ENCODE assay signal across 15 cellular contexts in genomic region chr11:128752379-128752778, GRCh38. TPM values are rescaled to one million over a fixed set of nuclear protein-coding genes. Genes with fewer than 3 reads are reported as not detected.
DNase-seq lines count a peak whose midpoint lies in the region; ATAC-seq and TF ChIP-seq lines count a peak whose summit lies in the region.
"Had no signal": no experiment of that assay in that cellular context is flagged by ENCODE, and none has a peak within 500 bp of the region (broad histone marks: within the 10 kb centered on the region; RNA-seq: fewer than 3 reads in every experiment).

No MANE protein-coding gene starts in this region.

- H3K36me3 Mint-ChIP-seq in stimulated activated naive CD8-positive, alpha-beta T cell treated with anti-CD3 and anti-CD28 coated beads, Interleukin-15, Interleukin-2, amounts not matched to agents 100 ng/mL and 50 ng/mL, for 24 hours (ENCODE audit: low read depth), result peaks cover 21% of the 10 kb centered on the region
- H3K36me3 Mint-ChIP-seq in activated B cell treated with CpG ODN at 0.5 μM for 24 hours (ENCODE audit: low read depth) (peaks cover 66% of the 10 kb centered on the region), memory B cell (peaks cover 25% of the 10 kb centered on the region)

- H3K9me3 Mint-ChIP-seq in stimulated activated naive CD8-positive, alpha-beta T cell treated with anti-CD3 and anti-CD28 coated beads, Interleukin-15, Interleukin-2, amounts not matched to agents 100 ng/mL and 50 ng/mL, for 24 hours, result no peaks in the 10 kb centered on the region
- H3K9me3 Mint-ChIP-seq in stimulated activated naive CD8-positive, alpha-beta T cell treated with anti-CD3 and anti-CD28 coated beads, Interleukin-15, amount 100 ng/mL, for 72 hours, result no peaks in the 10 kb centered on the region
- H3K9me3 Mint-ChIP-seq in activated B cell treated with CpG ODN at 0.5 μM for 24 hours (no peaks in the 10 kb centered on the region), memory B cell (no peaks in the 10 kb centered on the region)

- H3K4me1 Mint-ChIP-seq in stimulated activated naive CD8-positive, alpha-beta T cell treated with anti-CD3 and anti-CD28 coated beads, Interleukin-15, Interleukin-2, amounts not matched to agents 100 ng/mL and 50 ng/mL, for 24 hours (ENCODE audit: low read depth), result peaks cover 73% of the 10 kb centered on the region
- peaks cover 77% of the 10 kb centered on the region for H3K4me1 Mint-ChIP-seq in stimulated activated naive CD8-positive, alpha-beta T cell treated with anti-CD3 and anti-CD28 coated beads, Interleukin-15, amount 100 ng/mL, for 72 hours
- H3K4me1 Mint-ChIP-seq in activated B cell treated with CpG ODN at 0.5 μM for 24 hours, result peaks cover 70% of the 10 kb centered on the region
- peaks cover 53% of the 10 kb centered on the region for H3K4me1 Mint-ChIP-seq in memory B cell

- H3K27me3 Mint-ChIP-seq in stimulated activated naive CD8-positive, alpha-beta T cell treated with anti-CD3 and anti-CD28 coated beads, Interleukin-15, Interleukin-2, amounts not matched to agents 100 ng/mL and 50 ng/mL, for 24 hours, result no peaks in the 10 kb centered on the region
- no peaks in the 10 kb centered on the region for H3K27me3 Mint-ChIP-seq in stimulated activated naive CD8-positive, alpha-beta T cell treated with anti-CD3 and anti-CD28 coated beads, Interleukin-15, amount 100 ng/mL, for 72 hours
- no peaks in the 10 kb centered on the region for H3K27me3 Mint-ChIP-seq in activated B cell treated with CpG ODN at 0.5 μM for 24 hours
- H3K27me3 Mint-ChIP-seq in memory B cell, result no peaks in the 10 kb centered on the region

- CTCF ChIA-PET in activated B cell treated with CpG ODN at 0.5 μM for 24 hours (lab: Charles Lee), result interaction anchor here (1.5 to 6.9 kb wide), 2 partner anchors 11 to 122 kb away, joined by 3 to 156 read pairs; no protein-coding TSS in a partner anchor

- ATAC-seq in stimulated activated naive CD8-positive, alpha-beta T cell treated with anti-CD3 and anti-CD28 coated beads, Interleukin-15, amount 100 ng/mL, for 72 hours, result no peak
- ATAC-seq in activated B cell treated with CpG ODN at 0.5 μM for 24 hours (ENCODE audit: low read depth) (no peak), memory B cell (ENCODE audit: low read depth) (no peak), GM18502 (IDR thresholded peaks at IDR 0.05; ENCODE audit: poor library complexity, unreplicated experiment) (no peak)
- ATAC-seq: A549 had no signal

- intact Hi-C loops in activated B cell treated with CpG ODN at 0.5 μM for 24 hours (cut with micrococcal nuclease), result no loop called here

- no peak for TF ChIP-seq CTCF in activated B cell treated with CpG ODN at 0.5 μM for 24 hours (IDR thresholded peaks at IDR 0.05)

- peak overlapping the region; percentile 59 for H3K27ac Mint-ChIP-seq in stimulated activated naive CD8-positive, alpha-beta T cell treated with anti-CD3 and anti-CD28 coated beads, Interleukin-15, Interleukin-2, amounts not matched to agents 100 ng/mL and 50 ng/mL, for 24 hours
- no peak overlapping the region for H3K27ac Mint-ChIP-seq in stimulated activated naive CD8-positive, alpha-beta T cell treated with anti-CD3 and anti-CD28 coated beads, Interleukin-15, amount 100 ng/mL, for 72 hours
- H3K27ac Mint-ChIP-seq in activated B cell treated with CpG ODN at 0.5 μM for 24 hours (peak overlapping the region; percentile 31), memory B cell (peak overlapping the region; percentile 49)

- no peak for DNase-seq in stimulated activated naive CD8-positive, alpha-beta T cell treated with anti-CD3 and anti-CD28 coated beads, Interleukin-15, amount 100 ng/mL, for 72 hours
- DNase-seq in activated B cell treated with CpG ODN at 0.5 μM for 24 hours (no peak), memory B cell (ENCODE audit: low spot score in 2 of 2) (no peak), DMS153 (lab: John Stamatoyannopoulos, UW) (no peak), GOT3 (lab: John Stamatoyannopoulos, UW) (no peak)
- DNase-seq in activated CD4-positive, alpha-beta T cell treated with anti-CD3 and anti-CD28 coated beads for 1 hour, result no peak
- DNase-seq: NCI-H1436, NCI-H1930, NCI-H226, NCI-H524 treated with DMSO at 0.1 percent for 48 hours, PC-9, SJCRH30 had no signal

- POLR2A ChIA-PET in activated B cell treated with CpG ODN at 0.5 μM for 24 hours (lab: Charles Lee), result interaction anchor here (0.7 to 6.9 kb wide), 3 partner anchors 13 to 368 kb away, joined by 3 to 44 read pairs (median 5); no protein-coding TSS in a partner anchor

- no peak overlapping the region for H3K4me3 Mint-ChIP-seq in stimulated activated naive CD8-positive, alpha-beta T cell treated with anti-CD3 and anti-CD28 coated beads, Interleukin-15, Interleukin-2, amounts not matched to agents 100 ng/mL and 50 ng/mL, for 24 hours
- no peak overlapping the region for H3K4me3 Mint-ChIP-seq in stimulated activated naive CD8-positive, alpha-beta T cell treated with anti-CD3 and anti-CD28 coated beads, Interleukin-15, amount 100 ng/mL, for 72 hours
- H3K4me3 Mint-ChIP-seq in activated B cell treated with CpG ODN at 0.5 μM for 24 hours (no peak overlapping the region), memory B cell (no peak overlapping the region)

RNA-seq across cellular contexts. Expression of gene FLI1, which starts 58.5 kb away (rescaled TPM):
- 64.9 and 69.2 TPM in 2 replicates for total RNA-seq in activated B cell treated with CpG ODN at 0.5 μM for 24 hours

Comparison
In these comparisons a context has a peak if more than half of its experiments do, and no peak if none do; other contexts are left out.
1. H3K27ac Mint-ChIP-seq: peak in stimulated activated naive CD8-positive, alpha-beta T cell treated with anti-CD3 and anti-CD28 coated beads, Interleukin-15, Interleukin-2, amounts not matched to agents 100 ng/mL and 50 ng/mL, for 24 hours (single experiment), activated B cell treated with CpG ODN at 0.5 μM for 24 hours (single experiment) and memory B cell (single experiment); none in stimulated activated naive CD8-positive, alpha-beta T cell treated with anti-CD3 and anti-CD28 coated beads, Interleukin-15, amount 100 ng/mL, for 72 hours (0 of 2).